In the genomic region with DNA sequence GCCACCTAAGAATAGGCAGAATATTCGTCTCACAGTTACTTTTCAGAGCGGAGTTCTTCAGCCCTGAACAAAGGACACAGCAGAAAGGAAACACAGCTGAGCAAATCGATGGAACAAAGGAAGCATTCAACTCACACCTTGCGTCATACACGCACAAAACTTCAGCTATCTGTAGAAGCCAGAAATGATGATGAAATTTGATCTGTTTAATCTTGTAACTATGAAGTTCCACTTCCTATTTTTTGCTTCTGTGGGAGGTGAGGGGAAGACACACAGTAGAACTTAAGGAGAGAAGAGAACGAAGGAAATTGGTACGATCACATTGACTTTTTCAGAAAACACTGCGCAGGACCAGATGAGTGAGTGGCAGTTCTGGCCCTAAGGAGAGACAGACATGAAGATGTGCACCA, we compare ENCODE assay signal across 1 cellular context.
TF ChIP-seq lines count a peak whose summit lies in the region.

No MANE protein-coding gene starts in this region.

TF ChIP-seq in HepG2, 621 proteins besides CTCF, POLR2A, EP300 and RAD21 (continued from another document and continues in another):
- TF ChIP-seq, protein P1, sequence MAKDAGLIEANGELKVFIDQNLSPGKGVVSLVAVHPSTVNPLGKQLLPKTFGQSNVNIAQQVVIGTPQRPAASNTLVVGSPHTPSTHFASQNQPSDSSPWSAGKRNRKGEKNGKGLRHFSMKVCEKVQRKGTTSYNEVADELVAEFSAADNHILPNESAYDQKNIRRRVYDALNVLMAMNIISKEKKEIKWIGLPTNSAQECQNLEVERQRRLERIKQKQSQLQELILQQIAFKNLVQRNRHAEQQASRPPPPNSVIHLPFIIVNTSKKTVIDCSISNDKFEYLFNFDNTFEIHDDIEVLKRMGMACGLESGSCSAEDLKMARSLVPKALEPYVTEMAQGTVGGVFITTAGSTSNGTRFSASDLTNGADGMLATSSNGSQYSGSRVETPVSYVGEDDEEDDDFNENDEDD (CRISPR knock-in tag; IDR thresholded peaks at IDR 0.05; ENCODE audit: borderline replicate concordance): no peak; the same call in 1 of the 2 replicates
- TF ChIP-seq MEIS1 (CRISPR knock-in tag; IDR thresholded peaks at IDR 0.05; ENCODE audit: borderline replicate concordance) (no peak), NKX3-1 (CRISPR knock-in tag; IDR thresholded peaks at IDR 0.05) (no peak), ZNF792 (CRISPR knock-in tag; IDR thresholded peaks at IDR 0.05) (peak; percentile 72; the same call in 1 of the 2 replicates), SNAI1 (CRISPR knock-in tag; IDR thresholded peaks at IDR 0.05; ENCODE audit: borderline replicate concordance) (no peak), TCF7L2 (IDR thresholded peaks at IDR 0.05; ENCODE audit: low read depth, low read length) (no peak), YEATS2 (CRISPR knock-in tag; IDR thresholded peaks at IDR 0.05; ENCODE audit: borderline replicate concordance) (no peak), FOXC1 (CRISPR knock-in tag; IDR thresholded peaks at IDR 0.05; ENCODE audit: borderline replicate concordance) (no peak), ZNF17 (CRISPR knock-in tag; IDR thresholded peaks at IDR 0.05) (no peak), SRY (CRISPR knock-in tag; IDR thresholded peaks at IDR 0.05) (no peak), SP2 (CRISPR knock-in tag; IDR thresholded peaks at IDR 0.05) (no peak), ZNF724P (CRISPR knock-in tag; IDR thresholded peaks at IDR 0.05; ENCODE audit: borderline replicate concordance) (no peak), ZSCAN31 (CRISPR knock-in tag; IDR thresholded peaks at IDR 0.05; ENCODE audit: low read depth) (no peak), ZNF34 (CRISPR knock-in tag; IDR thresholded peaks at IDR 0.05; ENCODE audit: borderline replicate concordance) (no peak), SMAD1 (CRISPR knock-in tag; IDR thresholded peaks at IDR 0.05; ENCODE audit: borderline replicate concordance, low read depth) (no peak), ZNF251 (CRISPR knock-in tag; IDR thresholded peaks at IDR 0.05) (no peak), CREB1 (IDR thresholded peaks at IDR 0.05) (peak; percentile 74), CREB1 (CRISPR knock-in tag; IDR thresholded peaks at IDR 0.05) (peak; percentile 71), HDAC2 (CRISPR knock-in tag; IDR thresholded peaks at IDR 0.05) (peak; percentile 91), NRL (CRISPR knock-in tag; IDR thresholded peaks at IDR 0.05; ENCODE audit: borderline replicate concordance) (no peak), FIP1L1 (IDR thresholded peaks at IDR 0.05; ENCODE audit: borderline replicate concordance, insufficient read depth, low read depth, low read length) (no peak), MLLT10 (CRISPR knock-in tag; IDR thresholded peaks at IDR 0.05) (no peak), JUN (CRISPR knock-in tag; IDR thresholded peaks at IDR 0.05) (0 out of 2 replicates have a peak, but pooled peaks have one; percentile 38), ZNF772 (CRISPR knock-in tag; IDR thresholded peaks at IDR 0.05) (peak; percentile 33; the same call in 1 of the 2 replicates), TAF1 (CRISPR knock-in tag; IDR thresholded peaks at IDR 0.05) (no peak), ZFP62 (CRISPR knock-in tag; IDR thresholded peaks at IDR 0.05) (no peak), PHF8 (CRISPR knock-in tag; IDR thresholded peaks at IDR 0.05) (no peak), MED13 (CRISPR knock-in tag; IDR thresholded peaks at IDR 0.05) (peak; percentile 87), PHB2 (IDR thresholded peaks at IDR 0.05; ENCODE audit: partially characterized antibody) (no peak), CBX2 (IDR thresholded peaks at IDR 0.05; ENCODE audit: low read depth, low read length) (no peak), CBX2 (CRISPR knock-in tag; IDR thresholded peaks at IDR 0.05; ENCODE audit: low read depth) (no peak), ZNF703 (CRISPR knock-in tag; IDR thresholded peaks at IDR 0.05; ENCODE audit: borderline replicate concordance) (no peak)
- TF ChIP-seq, protein P2, sequence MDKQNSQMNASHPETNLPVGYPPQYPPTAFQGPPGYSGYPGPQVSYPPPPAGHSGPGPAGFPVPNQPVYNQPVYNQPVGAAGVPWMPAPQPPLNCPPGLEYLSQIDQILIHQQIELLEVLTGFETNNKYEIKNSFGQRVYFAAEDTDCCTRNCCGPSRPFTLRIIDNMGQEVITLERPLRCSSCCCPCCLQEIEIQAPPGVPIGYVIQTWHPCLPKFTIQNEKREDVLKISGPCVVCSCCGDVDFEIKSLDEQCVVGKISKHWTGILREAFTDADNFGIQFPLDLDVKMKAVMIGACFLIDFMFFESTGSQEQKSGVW (CRISPR knock-in tag; IDR thresholded peaks at IDR 0.05; ENCODE audit: borderline replicate concordance): no peak
- TF ChIP-seq, protein P3, sequence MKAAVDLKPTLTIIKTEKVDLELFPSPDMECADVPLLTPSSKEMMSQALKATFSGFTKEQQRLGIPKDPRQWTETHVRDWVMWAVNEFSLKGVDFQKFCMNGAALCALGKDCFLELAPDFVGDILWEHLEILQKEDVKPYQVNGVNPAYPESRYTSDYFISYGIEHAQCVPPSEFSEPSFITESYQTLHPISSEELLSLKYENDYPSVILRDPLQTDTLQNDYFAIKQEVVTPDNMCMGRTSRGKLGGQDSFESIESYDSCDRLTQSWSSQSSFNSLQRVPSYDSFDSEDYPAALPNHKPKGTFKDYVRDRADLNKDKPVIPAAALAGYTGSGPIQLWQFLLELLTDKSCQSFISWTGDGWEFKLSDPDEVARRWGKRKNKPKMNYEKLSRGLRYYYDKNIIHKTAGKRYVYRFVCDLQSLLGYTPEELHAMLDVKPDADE (CRISPR knock-in tag; IDR thresholded peaks at IDR 0.05): no peak
- TF ChIP-seq, protein P4, sequence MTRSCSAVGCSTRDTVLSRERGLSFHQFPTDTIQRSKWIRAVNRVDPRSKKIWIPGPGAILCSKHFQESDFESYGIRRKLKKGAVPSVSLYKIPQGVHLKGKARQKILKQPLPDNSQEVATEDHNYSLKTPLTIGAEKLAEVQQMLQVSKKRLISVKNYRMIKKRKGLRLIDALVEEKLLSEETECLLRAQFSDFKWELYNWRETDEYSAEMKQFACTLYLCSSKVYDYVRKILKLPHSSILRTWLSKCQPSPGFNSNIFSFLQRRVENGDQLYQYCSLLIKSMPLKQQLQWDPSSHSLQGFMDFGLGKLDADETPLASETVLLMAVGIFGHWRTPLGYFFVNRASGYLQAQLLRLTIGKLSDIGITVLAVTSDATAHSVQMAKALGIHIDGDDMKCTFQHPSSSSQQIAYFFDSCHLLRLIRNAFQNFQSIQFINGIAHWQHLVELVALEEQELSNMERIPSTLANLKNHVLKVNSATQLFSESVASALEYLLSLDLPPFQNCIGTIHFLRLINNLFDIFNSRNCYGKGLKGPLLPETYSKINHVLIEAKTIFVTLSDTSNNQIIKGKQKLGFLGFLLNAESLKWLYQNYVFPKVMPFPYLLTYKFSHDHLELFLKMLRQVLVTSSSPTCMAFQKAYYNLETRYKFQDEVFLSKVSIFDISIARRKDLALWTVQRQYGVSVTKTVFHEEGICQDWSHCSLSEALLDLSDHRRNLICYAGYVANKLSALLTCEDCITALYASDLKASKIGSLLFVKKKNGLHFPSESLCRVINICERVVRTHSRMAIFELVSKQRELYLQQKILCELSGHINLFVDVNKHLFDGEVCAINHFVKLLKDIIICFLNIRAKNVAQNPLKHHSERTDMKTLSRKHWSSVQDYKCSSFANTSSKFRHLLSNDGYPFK (CRISPR knock-in tag; IDR thresholded peaks at IDR 0.05; ENCODE audit: borderline replicate concordance): no peak
- TF ChIP-seq, protein P5, sequence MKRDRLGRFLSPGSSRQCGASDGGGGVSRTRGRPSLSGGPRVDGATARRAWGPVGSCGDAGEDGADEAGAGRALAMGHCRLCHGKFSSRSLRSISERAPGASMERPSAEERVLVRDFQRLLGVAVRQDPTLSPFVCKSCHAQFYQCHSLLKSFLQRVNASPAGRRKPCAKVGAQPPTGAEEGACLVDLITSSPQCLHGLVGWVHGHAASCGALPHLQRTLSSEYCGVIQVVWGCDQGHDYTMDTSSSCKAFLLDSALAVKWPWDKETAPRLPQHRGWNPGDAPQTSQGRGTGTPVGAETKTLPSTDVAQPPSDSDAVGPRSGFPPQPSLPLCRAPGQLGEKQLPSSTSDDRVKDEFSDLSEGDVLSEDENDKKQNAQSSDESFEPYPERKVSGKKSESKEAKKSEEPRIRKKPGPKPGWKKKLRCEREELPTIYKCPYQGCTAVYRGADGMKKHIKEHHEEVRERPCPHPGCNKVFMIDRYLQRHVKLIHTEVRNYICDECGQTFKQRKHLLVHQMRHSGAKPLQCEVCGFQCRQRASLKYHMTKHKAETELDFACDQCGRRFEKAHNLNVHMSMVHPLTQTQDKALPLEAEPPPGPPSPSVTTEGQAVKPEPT (CRISPR knock-in tag; IDR thresholded peaks at IDR 0.05; ENCODE audit: low read depth): no peak
- TF ChIP-seq, protein P6, sequence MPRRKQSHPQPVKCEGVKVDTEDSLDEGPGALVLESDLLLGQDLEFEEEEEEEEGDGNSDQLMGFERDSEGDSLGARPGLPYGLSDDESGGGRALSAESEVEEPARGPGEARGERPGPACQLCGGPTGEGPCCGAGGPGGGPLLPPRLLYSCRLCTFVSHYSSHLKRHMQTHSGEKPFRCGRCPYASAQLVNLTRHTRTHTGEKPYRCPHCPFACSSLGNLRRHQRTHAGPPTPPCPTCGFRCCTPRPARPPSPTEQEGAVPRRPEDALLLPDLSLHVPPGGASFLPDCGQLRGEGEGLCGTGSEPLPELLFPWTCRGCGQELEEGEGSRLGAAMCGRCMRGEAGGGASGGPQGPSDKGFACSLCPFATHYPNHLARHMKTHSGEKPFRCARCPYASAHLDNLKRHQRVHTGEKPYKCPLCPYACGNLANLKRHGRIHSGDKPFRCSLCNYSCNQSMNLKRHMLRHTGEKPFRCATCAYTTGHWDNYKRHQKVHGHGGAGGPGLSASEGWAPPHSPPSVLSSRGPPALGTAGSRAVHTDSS (CRISPR knock-in tag; conservative IDR thresholded peaks at IDR 0.05): no peak
- TF ChIP-seq, protein P7, sequence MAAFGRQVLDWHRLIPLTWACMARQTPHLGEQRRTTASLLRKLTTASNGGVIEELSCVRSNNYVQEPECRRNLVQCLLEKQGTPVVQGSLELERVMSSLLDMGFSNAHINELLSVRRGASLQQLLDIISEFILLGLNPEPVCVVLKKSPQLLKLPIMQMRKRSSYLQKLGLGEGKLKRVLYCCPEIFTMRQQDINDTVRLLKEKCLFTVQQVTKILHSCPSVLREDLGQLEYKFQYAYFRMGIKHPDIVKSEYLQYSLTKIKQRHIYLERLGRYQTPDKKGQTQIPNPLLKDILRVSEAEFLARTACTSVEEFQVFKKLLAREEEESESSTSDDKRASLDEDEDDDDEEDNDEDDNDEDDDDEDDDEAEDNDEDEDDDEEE (CRISPR knock-in tag; IDR thresholded peaks at IDR 0.05): no peak
- TF ChIP-seq, protein P8, sequence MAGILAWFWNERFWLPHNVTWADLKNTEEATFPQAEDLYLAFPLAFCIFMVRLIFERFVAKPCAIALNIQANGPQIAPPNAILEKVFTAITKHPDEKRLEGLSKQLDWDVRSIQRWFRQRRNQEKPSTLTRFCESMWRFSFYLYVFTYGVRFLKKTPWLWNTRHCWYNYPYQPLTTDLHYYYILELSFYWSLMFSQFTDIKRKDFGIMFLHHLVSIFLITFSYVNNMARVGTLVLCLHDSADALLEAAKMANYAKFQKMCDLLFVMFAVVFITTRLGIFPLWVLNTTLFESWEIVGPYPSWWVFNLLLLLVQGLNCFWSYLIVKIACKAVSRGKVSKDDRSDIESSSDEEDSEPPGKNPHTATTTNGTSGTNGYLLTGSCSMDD (CRISPR knock-in tag; IDR thresholded peaks at IDR 0.05): no peak
- TF ChIP-seq, protein P9, sequence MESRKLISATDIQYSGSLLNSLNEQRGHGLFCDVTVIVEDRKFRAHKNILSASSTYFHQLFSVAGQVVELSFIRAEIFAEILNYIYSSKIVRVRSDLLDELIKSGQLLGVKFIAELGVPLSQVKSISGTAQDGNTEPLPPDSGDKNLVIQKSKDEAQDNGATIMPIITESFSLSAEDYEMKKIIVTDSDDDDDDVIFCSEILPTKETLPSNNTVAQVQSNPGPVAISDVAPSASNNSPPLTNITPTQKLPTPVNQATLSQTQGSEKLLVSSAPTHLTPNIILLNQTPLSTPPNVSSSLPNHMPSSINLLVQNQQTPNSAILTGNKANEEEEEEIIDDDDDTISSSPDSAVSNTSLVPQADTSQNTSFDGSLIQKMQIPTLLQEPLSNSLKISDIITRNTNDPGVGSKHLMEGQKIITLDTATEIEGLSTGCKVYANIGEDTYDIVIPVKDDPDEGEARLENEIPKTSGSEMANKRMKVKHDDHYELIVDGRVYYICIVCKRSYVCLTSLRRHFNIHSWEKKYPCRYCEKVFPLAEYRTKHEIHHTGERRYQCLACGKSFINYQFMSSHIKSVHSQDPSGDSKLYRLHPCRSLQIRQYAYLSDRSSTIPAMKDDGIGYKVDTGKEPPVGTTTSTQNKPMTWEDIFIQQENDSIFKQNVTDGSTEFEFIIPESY (CRISPR knock-in tag; IDR thresholded peaks at IDR 0.05): peak; percentile 56; the same call in 1 of the 2 replicates
- TF ChIP-seq, protein P10, sequence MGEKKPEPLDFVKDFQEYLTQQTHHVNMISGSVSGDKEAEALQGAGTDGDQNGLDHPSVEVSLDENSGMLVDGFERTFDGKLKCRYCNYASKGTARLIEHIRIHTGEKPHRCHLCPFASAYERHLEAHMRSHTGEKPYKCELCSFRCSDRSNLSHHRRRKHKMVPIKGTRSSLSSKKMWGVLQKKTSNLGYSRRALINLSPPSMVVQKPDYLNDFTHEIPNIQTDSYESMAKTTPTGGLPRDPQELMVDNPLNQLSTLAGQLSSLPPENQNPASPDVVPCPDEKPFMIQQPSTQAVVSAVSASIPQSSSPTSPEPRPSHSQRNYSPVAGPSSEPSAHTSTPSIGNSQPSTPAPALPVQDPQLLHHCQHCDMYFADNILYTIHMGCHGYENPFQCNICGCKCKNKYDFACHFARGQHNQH (CRISPR knock-in tag; IDR thresholded peaks at IDR 0.05): peak; percentile 64; the same call in 1 of the 2 replicates
